17 cellular contexts compared by ENCODE assay signal in the genomic region with DNA sequence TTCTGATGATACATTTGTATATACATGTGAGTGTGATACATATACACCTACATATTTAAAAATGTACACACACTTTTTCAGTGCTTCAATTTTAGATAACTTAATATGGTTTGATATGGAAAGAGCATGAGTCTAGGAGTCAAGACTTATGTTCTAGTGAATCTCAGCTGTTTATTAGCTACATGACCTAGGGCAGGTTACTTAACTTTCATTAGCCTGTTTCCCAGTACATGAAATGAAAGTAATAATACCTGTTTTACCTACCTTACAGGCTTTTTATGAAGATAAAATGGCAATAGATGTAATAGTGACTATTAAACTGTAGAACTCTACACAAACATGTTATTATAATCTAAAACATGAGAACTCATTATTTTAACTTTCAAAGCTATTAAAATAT. TPM values are rescaled to one million over a fixed set of nuclear protein-coding genes. Genes with fewer than 3 reads are reported as not detected.
DNase-seq lines count a peak whose midpoint lies in the region; ATAC-seq, FAIRE-seq and TF ChIP-seq lines count a peak whose summit lies in the region.
"Had no signal": no experiment of that assay in that cellular context is flagged by ENCODE, and none has a peak within 500 bp of the region (broad histone marks: within the 10 kb centered on the region; RNA-seq: fewer than 3 reads in every experiment).

No MANE protein-coding gene starts in this region.

- intact Hi-C loops in left ventricle myocardium inferior (cut with micrococcal nuclease), result no loop called here
- intact Hi-C loops in heart left ventricle (cut with DNase I), result no loop called here
- intact Hi-C loops in pancreas (cut with DNase I), result no loop called here
- intact Hi-C loops in upper lobe of right lung (cut with DNase I), result no loop called here

- no peak overlapping the region for H3K4me2 ChIP-seq in hepatocyte

- H3K79me2 ChIP-seq in hepatocyte, result peaks cover 71% of the 10 kb centered on the region

- H3K9me3 ChIP-seq in left ventricle myocardium inferior (replicated peaks) (no peaks in the 10 kb centered on the region), heart left ventricle (no peaks in the 10 kb centered on the region), pancreas (no peaks in the 10 kb centered on the region), upper lobe of right lung (no peaks in the 10 kb centered on the region), hepatocyte (ENCODE audit: low read depth) (no peaks in the 10 kb centered on the region)

- FAIRE-seq in bronchial epithelial cell (lab: Jason Lieb, UNC) (no peak), pancreas (lab: Jason Lieb, UNC) (peak; percentile 54)

- H4K20me1 ChIP-seq in hepatocyte (ENCODE audit: insufficient read depth, poor library complexity, severe bottlenecking), result no peaks in the 10 kb centered on the region

- TF ChIP-seq CTCF in left ventricle myocardium inferior (IDR thresholded peaks at IDR 0.05; ENCODE audit: borderline replicate concordance), result no peak
- TF ChIP-seq CTCF in heart left ventricle (IDR thresholded peaks at IDR 0.05), result no peak
- no peak for TF ChIP-seq CTCF in bronchial epithelial cell (IDR thresholded peaks at IDR 0.05; ENCODE audit: insufficient read depth, low read length, severe bottlenecking)
- no peak for TF ChIP-seq CTCF in pancreas (IDR thresholded peaks at IDR 0.05)
- no peak for TF ChIP-seq CTCF in upper lobe of right lung (IDR thresholded peaks at IDR 0.05)
- no peak for TF ChIP-seq CTCF in hepatocyte (IDR thresholded peaks at IDR 0.05; ENCODE audit: poor library complexity)

- H3K27me3 ChIP-seq in left ventricle myocardium inferior (ENCODE audit: low read depth) (no peaks in the 10 kb centered on the region), heart left ventricle (no peaks in the 10 kb centered on the region), bronchial epithelial cell (ENCODE audit: control insufficient read depth, insufficient read depth, low read length) (no peaks in the 10 kb centered on the region), pancreas (no peaks in the 10 kb centered on the region), upper lobe of right lung (no peaks in the 10 kb centered on the region), hepatocyte (no peaks in the 10 kb centered on the region)

- no peak overlapping the region for H2AFZ ChIP-seq in hepatocyte

- ATAC-seq in heart left ventricle, result no peak
- peak; percentile 13 for ATAC-seq in HG02798 (IDR thresholded peaks at IDR 0.05; ENCODE audit: poor library complexity, unreplicated experiment)
- ATAC-seq in pancreas, result no peak
- ATAC-seq in upper lobe of right lung, result no peak

- no peaks in the 10 kb centered on the region for H3K36me3 ChIP-seq in left ventricle myocardium inferior
- no peaks in the 10 kb centered on the region for H3K36me3 ChIP-seq in heart left ventricle
- H3K36me3 ChIP-seq in bronchial epithelial cell (ENCODE audit: control insufficient read depth, insufficient read depth, low read length), result no peaks in the 10 kb centered on the region
- H3K36me3 ChIP-seq in pancreas, result no peaks in the 10 kb centered on the region
- H3K36me3 ChIP-seq in upper lobe of right lung, result no peaks in the 10 kb centered on the region
- no peaks in the 10 kb centered on the region for H3K36me3 ChIP-seq in hepatocyte (replicated peaks; ENCODE audit: insufficient read depth, low read depth)

- H3K9me2 ChIP-seq in hepatocyte (replicated peaks; ENCODE audit: insufficient read depth), result no peaks in the 10 kb centered on the region

- H3K27ac ChIP-seq in left ventricle myocardium inferior (replicated peaks) (peak overlapping the region; percentile 66), heart left ventricle (peak overlapping the region in 6 of 12 donors; percentile 1 to 73 (median 24)), pancreas (no peak overlapping the region), upper lobe of right lung (no peak overlapping the region), hepatocyte (no peak overlapping the region)

- no peak overlapping the region for H3K4me3 ChIP-seq in left ventricle myocardium inferior
- no peak overlapping the region for H3K4me3 ChIP-seq in heart left ventricle
- H3K4me3 ChIP-seq in bronchial epithelial cell (ENCODE audit: low read depth, low read length), result no peak overlapping the region
- no peak overlapping the region for H3K4me3 ChIP-seq in pancreas
- no peak overlapping the region for H3K4me3 ChIP-seq in upper lobe of right lung
- no peak overlapping the region for H3K4me3 ChIP-seq in hepatocyte

- no peak for DNase-seq in left ventricle myocardium inferior
- DNase-seq in heart left ventricle, result no peak
- peak; percentile 24 for DNase-seq in bronchial epithelial cell (ENCODE audit: low read depth)
- no peak for DNase-seq in pancreas
- DNase-seq in upper lobe of right lung, result no peak
- no peak for DNase-seq in SHP77 treated with DMSO at 0.1 percent for 48 hours (lab: John Stamatoyannopoulos, UW)
- DNase-seq in hepatocyte (ENCODE audit: low spot score), result no peak
- DNase-seq: 8988T; C1 segment of cervical spinal cord; Calu3; CD4-positive, alpha-beta memory T cell; COR-L47; DMS79 treated with DMSO at 0.1 percent for 48 hours; GF-D8; GOT3; H7 had no signal

- peaks cover 70% of the 10 kb centered on the region for H3K4me1 ChIP-seq in left ventricle myocardium inferior
- peaks cover 0 to 49% (median 18%) of the 10 kb centered on the region in 12 donors for H3K4me1 ChIP-seq in heart left ventricle
- no peaks in the 10 kb centered on the region for H3K4me1 ChIP-seq in pancreas
- H3K4me1 ChIP-seq in upper lobe of right lung, result no peaks in the 10 kb centered on the region
- H3K4me1 ChIP-seq in hepatocyte (ENCODE audit: insufficient read depth), result no peaks in the 10 kb centered on the region

- TF ChIP-seq POLR2A in heart left ventricle (IDR thresholded peaks at IDR 0.05), result no peak

RNA-seq across cellular contexts. Expression of a gene that starts 39.5 kb away (rescaled TPM):
- total RNA-seq in left ventricle myocardium inferior (49.8 TPM), heart left ventricle (10 to 100 TPM; 38.8 to 53.1 (median 44.5) TPM), bronchial epithelial cell (37.4 and 37.6 TPM in 2 replicates), pancreas (10 to 100 TPM; 11.0 to 17.3 (median 15.9) TPM), upper lobe of right lung (12.2 TPM), hepatocyte (55.1 and 62.1 TPM in 2 replicates)
- polyA plus RNA-seq in heart left ventricle (10 to 100 TPM; 27.9 to 33.2 TPM), pancreas (10 to 100 TPM in 1 of 2 donors, 1 to 10 TPM in 1; 6.3 to 13.1 TPM), hepatocyte (25.0 and 35.7 TPM in 2 replicates)
